Comparison of ENCODE assay signal across 11 cellular contexts in genomic region chr2:218002792-218003191, GRCh38. TPM values are rescaled to one million over a fixed set of nuclear protein-coding genes. Genes with fewer than 3 reads are reported as not detected.
A peak's percentile ranks its signal among the peaks of the same experiment; 100 is the strongest.
DNase-seq lines count a peak whose midpoint lies in the region; ATAC-seq, FAIRE-seq and TF ChIP-seq lines count a peak whose summit lies in the region.
"Had no signal": no experiment of that assay in that cellular context is flagged by ENCODE, and none has a peak within 500 bp of the region (broad histone marks: within the 10 kb centered on the region; RNA-seq: fewer than 3 reads in every experiment).

TSS of gene TNS1 (minus strand) at chr2:218002995. CDS start at chr2:218002872, 123 bp downstream.

- no peaks in the 10 kb centered on the region for H3K9me3 ChIP-seq in K562 (replicated peaks; ENCODE audit: control insufficient read depth, insufficient read depth, low read depth, low read length)

- CTCF ChIA-PET in K562 (lab: Yijun Ruan, JAX; ENCODE audit: low intra/inter-chr PET ratio) = no interaction called here
- CTCF ChIA-PET in Calu3 (lab: Charles Lee) = no interaction called here

- no peak within 1 kb of the TSS for H3K4me2 ChIP-seq in K562 (ENCODE audit: insufficient read depth, low read length)

- TF ChIP-seq POLR2A in K562 (conservative IDR thresholded peaks at IDR 0.05) = no peak

- DNase-seq in GM03348 (ENCODE audit: low spot score) (peak; percentile 80), K562 (ENCODE audit: extremely low read depth in 1 of 4, low spot score in 3 of 4) (no peak), left ventricle myocardium superior (peak; percentile 79), retina (peak; percentile 64), Calu3 (no peak), iPS-NIHi11 (ENCODE audit: low spot score) (no peak), NCI-H526 treated with DMSO at 0.1 percent for 48 hours (lab: John Stamatoyannopoulos, UW) (no peak)
- DNase-seq: immature natural killer cell, NCI-H345 had no signal

- no peak within 1 kb of the TSS for H3K4me3 Mint-ChIP-seq in Calu3 (ENCODE audit: low read depth, unreplicated experiment)
- H3K4me3 Mint-ChIP-seq: immature natural killer cell; stimulated activated effector memory CD8-positive, alpha-beta T cell treated with anti-CD3 and anti-CD28 coated beads, Interleukin-12 subunit alpha, Interleukin-12 subunit beta, amount 100 ng/mL, for 72 hours had no signal

- no peak within 1 kb of the TSS for H2AFZ ChIP-seq in K562 (ENCODE audit: low read depth, low read length)

- ATAC-seq in K562 (no peak), left ventricle myocardium superior (peak; percentile 68), HG02588 (IDR thresholded peaks at IDR 0.05; ENCODE audit: unreplicated experiment) (no peak)
- ATAC-seq: stimulated activated effector memory CD8-positive, alpha-beta T cell treated with anti-CD3 and anti-CD28 coated beads, Interleukin-12 subunit alpha, Interleukin-12 subunit beta, amount 100 ng/mL, for 72 hours had no signal

- H3K9me1 ChIP-seq in K562 (ENCODE audit: control insufficient read depth, insufficient read depth, low read length) = no peaks in the 10 kb centered on the region

- H3K9ac ChIP-seq in K562 (ENCODE audit: insufficient read depth in 1 of 2, low read depth in 2 of 2, low read length in 2 of 2) = no peak within 1 kb of the TSS

- in situ Hi-C loops in K562 (cut with MboI) = no loop called here

- H3K36me3 ChIP-seq in K562 (ENCODE audit: control insufficient read depth, insufficient read depth, low read length) = no peaks in the 10 kb centered on the region

- no peaks in the 10 kb centered on the region for H4K20me1 ChIP-seq in K562 (replicated peaks; ENCODE audit: control insufficient read depth, insufficient read depth, low read length)

- no peak for TF ChIP-seq CTCF in K562 (IDR thresholded peaks at IDR 0.05 in 2 of 3, conservative IDR thresholded peaks at IDR 0.05 in 1 of 3; ENCODE audit: insufficient read depth in 2 of 3, low read depth in 1 of 3, low read length in 3 of 3)
- no peak for TF ChIP-seq CTCF in Calu3 (IDR thresholded peaks at IDR 0.05; ENCODE audit: unreplicated experiment)

- BruUV-seq in K562 (replicated peaks; lab: Mats Ljungman, UMichigan) (no TSS peak), Calu3 (replicated peaks; lab: Mats Ljungman, UMichigan) (no TSS peak)

- no peak for FAIRE-seq in K562 (lab: Jason Lieb, UNC)

- intact Hi-C loops in K562 (cut with micrococcal nuclease) = no loop called here
- intact Hi-C loops in left ventricle myocardium superior (cut with micrococcal nuclease) = no loop called here
- intact Hi-C loops in Calu3 (cut with micrococcal nuclease; ENCODE audit: unreplicated experiment) = no loop called here

- H3K9me3 Mint-ChIP-seq in Calu3 (ENCODE audit: low read depth, unreplicated experiment) = no peaks in the 10 kb centered on the region
- H3K9me3 Mint-ChIP-seq: immature natural killer cell; stimulated activated effector memory CD8-positive, alpha-beta T cell treated with anti-CD3 and anti-CD28 coated beads, Interleukin-12 subunit alpha, Interleukin-12 subunit beta, amount 100 ng/mL, for 72 hours had no signal

- H3K27me3 Mint-ChIP-seq in Calu3 (ENCODE audit: unreplicated experiment) = peaks cover 91% of the 10 kb centered on the region

- no peak within 1 kb of the TSS for H3K27ac Mint-ChIP-seq in Calu3 (ENCODE audit: unreplicated experiment)
- H3K27ac Mint-ChIP-seq: stimulated activated effector memory CD8-positive, alpha-beta T cell treated with anti-CD3 and anti-CD28 coated beads, Interleukin-12 subunit alpha, Interleukin-12 subunit beta, amount 100 ng/mL, for 72 hours had no signal

- no peak within 1 kb of the TSS for H3K27ac ChIP-seq in K562 (ENCODE audit: extremely low read depth, low read depth, low read length)

- no peak for TF ChIP-seq EP300 in K562 (IDR thresholded peaks at IDR 0.05; ENCODE audit: low read length)

- no peak for TF ChIP-seq RAD21 in K562 (CRISPR knock-in tag; conservative IDR thresholded peaks at IDR 0.05 in 1 of 2, IDR thresholded peaks at IDR 0.05 in 1 of 2)

- no peaks in the 10 kb centered on the region for H3K79me2 ChIP-seq in K562 (ENCODE audit: control insufficient read depth, insufficient read depth, low read length)

- POLR2A ChIA-PET in K562 (lab: Yijun Ruan, JAX) = no interaction called here

- no peak within 1 kb of the TSS for H3K4me3 ChIP-seq in K562

- WGBS in K562 (ENCODE audit: insufficient coverage, low coverage, missing lambda C conversion rate) = 1% methylated on average over 11 of the region's 15 CpGs

- H3K36me3 Mint-ChIP-seq in Calu3 (ENCODE audit: insufficient read depth, unreplicated experiment) = no peaks in the 10 kb centered on the region
- H3K36me3 Mint-ChIP-seq: immature natural killer cell; stimulated activated effector memory CD8-positive, alpha-beta T cell treated with anti-CD3 and anti-CD28 coated beads, Interleukin-12 subunit alpha, Interleukin-12 subunit beta, amount 100 ng/mL, for 72 hours had no signal

- H3K27me3 ChIP-seq in K562 (ENCODE audit: control insufficient read depth in 2 of 2, insufficient read depth in 2 of 2, low read length in 2 of 2) = peaks cover 0 to 18% of the 10 kb centered on the region in 2 experiments; a peak in 2 of 5 replicates

- no peaks in the 10 kb centered on the region for H3K4me1 Mint-ChIP-seq in Calu3 (ENCODE audit: low read depth, unreplicated experiment)
- H3K4me1 Mint-ChIP-seq: immature natural killer cell; stimulated activated effector memory CD8-positive, alpha-beta T cell treated with anti-CD3 and anti-CD28 coated beads, Interleukin-12 subunit alpha, Interleukin-12 subunit beta, amount 100 ng/mL, for 72 hours had no signal

- no peaks in the 10 kb centered on the region; a peak in 1 of 5 replicates for H3K4me1 ChIP-seq in K562 (replicated peaks in 1 of 2; ENCODE audit: control insufficient read depth in 2 of 2, insufficient read depth in 2 of 2, low read length in 2 of 2)

TF ChIP-seq in K562, 482 proteins besides CTCF, POLR2A, EP300 and RAD21:
- TF ChIP-seq CREB3 (tag; conservative IDR thresholded peaks at IDR 0.05; ENCODE audit: low read depth) (no peak), ZNF263 (CRISPR knock-in tag; IDR thresholded peaks at IDR 0.05; ENCODE audit: borderline replicate concordance) (peak; percentile 23; the same call in 1 of the 2 replicates)
TF ChIP-seq in K562: peak in this region for 1.

RNA-seq across cellular contexts. Expression of gene TNS1, which starts in this region (rescaled TPM):
- 5.0 and 10.2 TPM in 2 replicates for total RNA-seq in K562 (2011; cell fraction: chromatin; rRNA removed; ENCODE audit: low replicate concordance)
- 3.6 and 5.0 TPM in 2 replicates for total RNA-seq in K562 (2011; cell fraction: nucleolus; rRNA removed)
- 4.4 and 9.5 TPM in 2 replicates for total RNA-seq in K562 (2011; cell fraction: nucleoplasm; rRNA removed)
- 0.77 and 1.0 TPM in 2 replicates for total RNA-seq in K562 (2014; rRNA removed)
- 0.47 and 0.51 TPM in 2 replicates for total RNA-seq in K562 (2014; rRNA removed; fragmentation: Illumina TruSeq; extraction: Trizol)
- 0.18 and 0.23 TPM in 2 replicates for total RNA-seq in K562 (2015; rRNA removed; fragmentation: Illumina TruSeq; extraction: Trizol)
- 1.9 and 2.0 TPM in 2 replicates for total RNA-seq in K562 (2021)
- polyA plus RNA-seq in K562 (2011; rRNA removed) = 0.61 and 1.3 TPM in 2 replicates
- 0.44 and 1.1 TPM in 2 replicates for polyA plus RNA-seq in K562 (2011; cell fraction: cytosol; rRNA removed)
- polyA plus RNA-seq in K562 (2011; cell fraction: nucleus; rRNA removed) = 0.86 and 3.4 TPM in 2 replicates
- polyA plus RNA-seq in K562 (2012) = 1.7 and 1.9 TPM in 2 replicates
- polyA plus RNA-seq in K562 (2014; fragmentation: Illumina TruSeq; extraction: Trizol) = 1.8 and 2.7 TPM in 2 replicates
- polyA plus RNA-seq in K562 (2014; fragmentation: Nextera tagmentation; extraction: Ambion mirVana) = under 1 TPM; 0.13 to 0.18 TPM
- polyA plus RNA-seq in K562 (2014; rRNA removed) = 1.1 and 1.4 TPM in 2 replicates
- 1.4 and 1.6 TPM in 2 replicates for polyA minus RNA-seq in K562 (2011; rRNA and poly(A)+ RNA removed)
- polyA minus RNA-seq in K562 (2011; cell fraction: cytosol; rRNA and poly(A)+ RNA removed) = 1.3 and 2.3 TPM in 2 replicates
- 1.9 and 2.8 TPM in 2 replicates for polyA minus RNA-seq in K562 (2011; cell fraction: nucleus; rRNA and poly(A)+ RNA removed)
- total RNA-seq in left ventricle myocardium superior = 783 TPM
- 2.2 and 2.3 TPM in 2 replicates for total RNA-seq in Calu3 (2022)

Comparison
In these comparisons a context has a peak if more than half of its experiments do, and no peak if none do; other contexts are left out.
1. RNA of gene TNS1 (total RNA-seq): 783 TPM in left ventricle myocardium superior (single experiment); 2.2 to 2.3 TPM in Calu3 and 0.18 to 10.2 TPM in K562; every median in the first group is over 10 times any median in the second.
2. DNase-seq: peak in GM03348 (single experiment), left ventricle myocardium superior (single experiment) and retina (single experiment); none in K562 (0 of 4), Calu3 (single experiment), iPS-NIHi11 (single experiment) and NCI-H526 treated with DMSO at 0.1 percent for 48 hours (single experiment).